In the genomic region with DNA sequence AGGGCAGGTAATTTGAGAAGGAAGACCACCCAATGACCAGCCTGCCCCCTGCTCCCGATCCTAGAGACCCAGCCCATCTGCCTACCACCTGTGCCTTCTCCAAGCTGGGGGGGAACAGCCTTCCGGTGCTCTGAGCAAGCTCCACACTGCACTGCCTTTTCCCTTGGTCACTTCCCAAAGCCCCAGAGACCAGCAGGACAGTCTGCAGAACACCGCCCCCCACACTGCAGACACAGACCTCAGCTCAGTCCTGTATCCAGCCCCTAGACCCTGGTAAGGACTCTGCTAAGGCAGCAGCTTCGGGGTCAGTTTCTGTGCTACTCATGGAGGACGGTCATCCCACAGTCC, we compare ENCODE assay signal across 16 cellular contexts.
DNase-seq lines count a peak whose midpoint lies in the region; ATAC-seq and TF ChIP-seq lines count a peak whose summit lies in the region.
"Had no signal": no experiment of that assay in that cellular context is flagged by ENCODE, and none has a peak within 500 bp of the region (broad histone marks: within the 10 kb centered on the region; RNA-seq: fewer than 3 reads in every experiment).

No MANE protein-coding gene starts in this region.

- H3K36me3 ChIP-seq in RWPE2 (ENCODE audit: low read depth) (no peaks in the 10 kb centered on the region), aorta (ENCODE audit: control insufficient read depth in 1 of 2, insufficient read depth in 2 of 2, low read length in 1 of 2) (no peaks in the 10 kb centered on the region), GM23248 (ENCODE audit: low read depth) (no peaks in the 10 kb centered on the region)
- H3K36me3 ChIP-seq: BE2C had no signal

- H3K9me3 ChIP-seq in RWPE2 (ENCODE audit: severe bottlenecking) (no peaks in the 10 kb centered on the region), aorta (ENCODE audit: control insufficient read depth, low read length) (no peaks in the 10 kb centered on the region), GM23248 (ENCODE audit: low read depth) (no peaks in the 10 kb centered on the region)
- H3K9me3 ChIP-seq: BE2C had no signal

- no peaks in the 10 kb centered on the region for H3K9me2 ChIP-seq in GM23248 (ENCODE audit: insufficient read depth)

- peak; percentile 52 for DNase-seq in NCI-H2171 treated with DMSO at 0.1 percent for 48 hours (lab: John Stamatoyannopoulos, UW)
- no peak for DNase-seq in NCI-H2171 (lab: John Stamatoyannopoulos, UW)
- DNase-seq in RWPE2 (ENCODE audit: low spot score), result peak; percentile 56
- DNase-seq in mesenteric fat pad (ENCODE audit: low spot score), result peak; percentile 28
- DNase-seq in aorta, result no peak
- no peak for DNase-seq in islet precursor cell
- no peak for DNase-seq in GM23248
- DNase-seq: 8988T, ACHN, BE2C, GOT3, HCEC 1CT, MM.1S, NCI-H2227 treated with DMSO at 0.1 percent for 48 hours, Right ventricle myocardium superior had no signal

- 80 to 84% methylated on average over 5 of the region's 5 CpGs for WGBS in aorta, 2 donors
- 25 to 36% methylated on average over 5 of the region's 5 CpGs for WGBS in GM23248 (ENCODE audit: low coverage in 1 of 2, low lambda C conversion rate in 2 of 2, missing lambda C conversion rate in 2 of 2), 2 experiments

- H3K4me2 ChIP-seq in GM23248 (ENCODE audit: unreplicated experiment), result no peak overlapping the region
- H3K4me2 ChIP-seq: KMS-11 had no signal

- H2AFZ ChIP-seq in GM23248, result no peak overlapping the region

- no peaks in the 10 kb centered on the region for H3F3A ChIP-seq in GM23248 (ENCODE audit: insufficient read depth)

- no peak for TF ChIP-seq CTCF in RWPE2 (IDR thresholded peaks at IDR 0.05; ENCODE audit: poor library complexity, severe bottlenecking)

- H3K9ac ChIP-seq in GM23248, result no peak overlapping the region
- H3K9ac ChIP-seq: KMS-11 had no signal

- H3K79me2 ChIP-seq in GM23248 (ENCODE audit: insufficient read depth), result no peaks in the 10 kb centered on the region

- H3K27me3 ChIP-seq in RWPE2 (ENCODE audit: insufficient read depth, poor library complexity, severe bottlenecking) (peaks cover 11% of the 10 kb centered on the region), aorta (ENCODE audit: control insufficient read depth in 1 of 2, insufficient read depth in 2 of 2, low read length in 1 of 2) (no peaks in the 10 kb centered on the region), GM23248 (replicated peaks; ENCODE audit: insufficient read depth) (peaks cover 35% of the 10 kb centered on the region)
- H3K27me3 ChIP-seq: BE2C had no signal

- no peaks in the 10 kb centered on the region for H4K20me1 ChIP-seq in GM23248 (ENCODE audit: insufficient read depth)

- intact Hi-C loops in aorta (cut with DNase I), result no loop called here

- H3K27ac ChIP-seq in RWPE2 (ENCODE audit: poor library complexity, severe bottlenecking) (no peak overlapping the region), aorta (ENCODE audit: low read depth in 1 of 2, low read length in 2 of 2) (no peak overlapping the region), GM23248 (no peak overlapping the region)
- H3K27ac ChIP-seq: KMS-11 had no signal

- H3K4me3 ChIP-seq in RWPE2 (ENCODE audit: severe bottlenecking), result no peak overlapping the region
- no peak overlapping the region for H3K4me3 ChIP-seq in aorta (ENCODE audit: low read length in 2 of 2)
- H3K4me3 ChIP-seq in GM23248, result no peak overlapping the region

- in situ Hi-C loops in GM23248 (cut with MboI), result no loop called here

- no peak for ATAC-seq in RWPE2 (ENCODE audit: low read depth)
- ATAC-seq in aorta (ENCODE audit: low FRiP score), result peak; percentile 24

- H3K4me1 ChIP-seq in RWPE2 (ENCODE audit: insufficient read depth, poor library complexity, severe bottlenecking) (no peaks in the 10 kb centered on the region), aorta (ENCODE audit: control insufficient read depth in 1 of 2, insufficient read depth in 2 of 2, low read length in 2 of 2) (no peaks in the 10 kb centered on the region), GM23248 (ENCODE audit: insufficient read depth) (no peaks in the 10 kb centered on the region)
- H3K4me1 ChIP-seq: BE2C had no signal

Comparison
In these comparisons a context has a peak if more than half of its experiments do, and no peak if none do; other contexts are left out.
1. DNase-seq: peak in NCI-H2171 treated with DMSO at 0.1 percent for 48 hours (single experiment), RWPE2 (single experiment) and mesenteric fat pad (single experiment); none in NCI-H2171 (single experiment), aorta (0 of 2), islet precursor cell (single experiment) and GM23248 (single experiment).